35 cellular contexts compared by ENCODE assay signal in genomic region chr1:158679289-158679688, GRCh38. TPM values are rescaled to one million over a fixed set of nuclear protein-coding genes. Genes with fewer than 3 reads are reported as not detected.
"Had no signal": no experiment of that assay in that cellular context is flagged by ENCODE, and none has a peak within 500 bp of the region (broad histone marks: within the 10 kb centered on the region; RNA-seq: fewer than 3 reads in every experiment).

No MANE protein-coding gene starts in this region.

- H3K4me3 ChIP-seq: adrenal gland, body of pancreas, breast epithelium, Peyer's patch, SJSA1 had no signal

- H3K9ac ChIP-seq: SK-N-SH had no signal

- H3K9me3 Mint-ChIP-seq: activated CD4-positive, alpha-beta T cell treated with anti-CD3 and anti-CD28 coated beads, Interleukin-2, amount 10 ng/mL, durations not matched to agents 7 days and 5 days; activated naive CD4-positive, alpha-beta T cell treated with anti-CD3 and anti-CD28 coated beads for 36 hours; activated naive CD4-positive, alpha-beta T cell treated with anti-CD3 and anti-CD28 coated beads, Interleukin-2, amount 50 U/mL, for 72 hours; activated T-cell treated with anti-CD3 and anti-CD28 coated beads, Interleukin-2, amount 50 U/mL, for 24 hours; T-helper 1 cell treated with Interleukin-12 subunit alpha and Interleukin-12 subunit beta and Interleukin-4 antibody, amounts not matched to agents 30 μg/mL and 1 μg/mL, for 36 hours; T-helper 2 cell treated with Interferon-gamma antibody and Interleukin-4, amounts not matched to agents 5 μg/mL and 100 μg/mL, for 36 hours; WTC11 had no signal

- FAIRE-seq: astrocyte had no signal

- H3K4me3 Mint-ChIP-seq: activated CD4-positive, alpha-beta T cell treated with anti-CD3 and anti-CD28 coated beads for 36 hours; activated CD4-positive, alpha-beta T cell treated with anti-CD3 and anti-CD28 coated beads, Interleukin-2, amount 10 ng/mL, durations not matched to agents 7 days and 5 days; activated CD8-positive, alpha-beta T cell treated with anti-CD3 and anti-CD28 coated beads, Interleukin-2, amount 10 ng/mL, durations not matched to agents 7 days and 5 days; activated naive CD4-positive, alpha-beta T cell treated with anti-CD3 and anti-CD28 coated beads for 36 hours; activated T-cell treated with anti-CD3 and anti-CD28 coated beads, Interleukin-2, amount 50 U/mL, for 24 hours; T-helper 1 cell treated with Interleukin-12 subunit alpha and Interleukin-12 subunit beta and Interleukin-4 antibody, amounts not matched to agents 30 μg/mL and 1 μg/mL, for 36 hours; T-helper 2 cell treated with Interferon-gamma antibody and Interleukin-4, amounts not matched to agents 5 μg/mL and 100 μg/mL, for 36 hours; WTC11 had no signal

- ATAC-seq: activated CD4-positive, alpha-beta T cell treated with anti-CD3 and anti-CD28 coated beads for 36 hours; activated CD4-positive, CD25-positive, alpha-beta regulatory T cell treated with anti-CD3 and anti-CD28 coated beads, Interleukin-2, amount 50 U/mL, for 24 hours; activated CD8-positive, alpha-beta T cell treated with anti-CD3 and anti-CD28 coated beads, Interleukin-2, amount 10 ng/mL, durations not matched to agents 7 days and 5 days; activated naive CD4-positive, alpha-beta T cell treated with anti-CD3 and anti-CD28 coated beads, Interleukin-2, amount 50 U/mL, for 72 hours; body of pancreas; PC-3; WTC11 had no signal

- H3K36me3 Mint-ChIP-seq: activated naive CD4-positive, alpha-beta T cell treated with anti-CD3 and anti-CD28 coated beads, Interleukin-2, amount 50 U/mL, for 72 hours; WTC11 had no signal

- H3K4me1 Mint-ChIP-seq: activated CD4-positive, alpha-beta T cell treated with anti-CD3 and anti-CD28 coated beads for 36 hours had no signal

- H3K27ac Mint-ChIP-seq: activated CD4-positive, alpha-beta T cell treated with anti-CD3 and anti-CD28 coated beads for 36 hours; activated CD4-positive, alpha-beta T cell treated with anti-CD3 and anti-CD28 coated beads, Interleukin-2, amount 10 ng/mL, durations not matched to agents 7 days and 5 days; activated CD8-positive, alpha-beta T cell treated with anti-CD3 and anti-CD28 coated beads, Interleukin-2, amount 10 ng/mL, durations not matched to agents 7 days and 5 days; activated naive CD4-positive, alpha-beta T cell treated with anti-CD3 and anti-CD28 coated beads for 36 hours; activated naive CD4-positive, alpha-beta T cell treated with anti-CD3 and anti-CD28 coated beads, Interleukin-2, amount 50 U/mL, for 72 hours; activated T-cell treated with anti-CD3 and anti-CD28 coated beads, Interleukin-2, amount 50 U/mL, for 24 hours; T-helper 1 cell treated with Interleukin-12 subunit alpha and Interleukin-12 subunit beta and Interleukin-4 antibody, amounts not matched to agents 30 μg/mL and 1 μg/mL, for 36 hours; T-helper 2 cell treated with Interferon-gamma antibody and Interleukin-4, amounts not matched to agents 5 μg/mL and 100 μg/mL, for 36 hours; WTC11 had no signal

- H3K4me2 ChIP-seq: SK-N-SH had no signal

- H3K9me2 ChIP-seq: SK-N-SH had no signal

- H3K4me1 ChIP-seq: adrenal gland, body of pancreas, breast epithelium, Peyer's patch, SJSA1 had no signal

- H3K27ac ChIP-seq: adrenal gland, body of pancreas, breast epithelium, Peyer's patch, SJSA1 had no signal

- DNase-seq: activated CD4-positive, alpha-beta T cell treated with anti-CD3 and anti-CD28 coated beads for 36 hours; activated CD4-positive, alpha-beta T cell treated with anti-CD3 and anti-CD28 coated beads, Interleukin-2, amount 10 ng/mL, durations not matched to agents 7 days and 5 days; activated CD4-positive, alpha-beta T cell treated with anti-CD3 and anti-CD28 coated beads, Interleukin-2, amount 50 U/mL, for 48 hours; activated CD8-positive, alpha-beta T cell treated with anti-CD3 and anti-CD28 coated beads, Interleukin-2, amount 10 ng/mL, durations not matched to agents 7 days and 5 days; activated gamma-delta T cell treated with Interleukin-2 at 50 U/mL for 16 hours; activated naive CD4-positive, alpha-beta T cell treated with anti-CD3 and anti-CD28 coated beads for 36 hours; activated T-cell treated with anti-CD3 and anti-CD28 coated beads, Interleukin-2, amount 50 U/mL, for 24 hours; adrenal gland; body of pancreas; NCI-H1105; NCI-H1436; NCI-H1694; NCI-H1930; NCI-H2081 treated with DMSO at 0.1 percent for 48 hours; NCI-H226; NCI-H446 treated with DMSO at 0.1 percent for 48 hours; NCI-H524; NCI-H69; NCI-H82; PC-3; Peyer's patch; RPMI8226; SHP77 treated with DMSO at 0.1 percent for 48 hours; SK-N-SH had no signal

- H3K36me3 ChIP-seq: adrenal gland, breast epithelium, Peyer's patch, SJSA1 had no signal

- H3K27me3 ChIP-seq: body of pancreas, breast epithelium, Peyer's patch, SJSA1 had no signal

- H3K9me3 ChIP-seq: adrenal gland, body of pancreas, breast epithelium, Peyer's patch, SJSA1, SK-N-SH had no signal

RNA-seq across cellular contexts. Expression of gene SPTA1, which starts 7.2 kb away (rescaled TPM):
- total RNA-seq: activated CD4-positive, alpha-beta T cell treated with anti-CD3 and anti-CD28 coated beads for 36 hours; activated CD4-positive, alpha-beta T cell treated with anti-CD3 and anti-CD28 coated beads, Interleukin-2, amount 10 ng/mL, durations not matched to agents 7 days and 5 days; activated CD8-positive, alpha-beta T cell treated with anti-CD3 and anti-CD28 coated beads, Interleukin-2, amount 10 ng/mL, durations not matched to agents 7 days and 5 days; activated naive CD4-positive, alpha-beta T cell treated with anti-CD3 and anti-CD28 coated beads for 36 hours; body of pancreas; LHCN-M2; PC-3; Peyer's patch; SJSA1 had no signal
- polyA plus RNA-seq: SK-N-SH had no signal

RNA-seq across cellular contexts. Expression of gene OR6K2, which starts 21.2 kb away (rescaled TPM):
- total RNA-seq: activated CD4-positive, alpha-beta T cell treated with anti-CD3 and anti-CD28 coated beads for 36 hours; activated CD4-positive, alpha-beta T cell treated with anti-CD3 and anti-CD28 coated beads, Interleukin-2, amount 10 ng/mL, durations not matched to agents 7 days and 5 days; activated CD8-positive, alpha-beta T cell treated with anti-CD3 and anti-CD28 coated beads, Interleukin-2, amount 10 ng/mL, durations not matched to agents 7 days and 5 days; activated naive CD4-positive, alpha-beta T cell treated with anti-CD3 and anti-CD28 coated beads for 36 hours; activated naive CD4-positive, alpha-beta T cell treated with anti-CD3 and anti-CD28 coated beads, Interleukin-2, amount 50 U/mL, for 72 hours; adrenal gland; astrocyte; body of pancreas; breast epithelium; cardiac septum; LHCN-M2; M059J; PC-3; Peyer's patch; SJSA1; WTC11 had no signal
- polyA plus RNA-seq: adrenal gland, SK-N-SH had no signal

RNA-seq across cellular contexts. Expression of gene OR6K3, which starts 41.2 kb away (rescaled TPM):
- total RNA-seq: activated CD4-positive, alpha-beta T cell treated with anti-CD3 and anti-CD28 coated beads for 36 hours; activated CD4-positive, alpha-beta T cell treated with anti-CD3 and anti-CD28 coated beads, Interleukin-2, amount 10 ng/mL, durations not matched to agents 7 days and 5 days; activated CD8-positive, alpha-beta T cell treated with anti-CD3 and anti-CD28 coated beads, Interleukin-2, amount 10 ng/mL, durations not matched to agents 7 days and 5 days; activated naive CD4-positive, alpha-beta T cell treated with anti-CD3 and anti-CD28 coated beads for 36 hours; activated naive CD4-positive, alpha-beta T cell treated with anti-CD3 and anti-CD28 coated beads, Interleukin-2, amount 50 U/mL, for 72 hours; adrenal gland; astrocyte; body of pancreas; breast epithelium; cardiac septum; LHCN-M2; M059J; PC-3; Peyer's patch; SJSA1; WTC11 had no signal
- polyA plus RNA-seq: SK-N-SH had no signal
